Comparison of ENCODE assay signal across 20 cellular contexts in genomic region chr7:40599836-40600235, GRCh38.
"Had no signal": no experiment of that assay in that cellular context is flagged by ENCODE, and none has a peak within 500 bp of the region (broad histone marks: within the 10 kb centered on the region; RNA-seq: fewer than 3 reads in every experiment).

No MANE protein-coding gene starts in this region.

- H3K4me1 ChIP-seq: gastrocnemius medialis, right atrium auricular region had no signal

- H3K36me3 Mint-ChIP-seq: natural killer cell had no signal

- H3K27ac Mint-ChIP-seq: mesothelial cell of epicardium, natural killer cell had no signal

- H3K4me3 Mint-ChIP-seq: mesothelial cell of epicardium, natural killer cell, neural crest cell had no signal

- H3K4me3 ChIP-seq: esophagus muscularis mucosa, gastrocnemius medialis, ovary, right atrium auricular region, sigmoid colon, skin epidermis, stomach had no signal

- H3K27me3 ChIP-seq: esophagus muscularis mucosa, gastrocnemius medialis, ovary, right atrium auricular region, sigmoid colon, stomach had no signal

- DNase-seq: effector memory CD4-positive, alpha-beta T cell; gastrocnemius medialis; glutamatergic neuron; islet precursor cell; mammary epithelial cell; natural killer cell; nucleus accumbens; ovary; sigmoid colon; stimulated activated CD4-positive, alpha-beta T cell treated with anti-CD3 and anti-CD28 coated beads, Interleukin-2, amount 100 ng/mL, for 24 hours; stimulated activated CD4-positive, alpha-beta T cell treated with anti-CD3 and anti-CD28 coated beads, Interleukin-4, amount 100 ng/mL, for 4 hours; stimulated activated naive CD4-positive, alpha-beta T cell; stomach; trophoblast cell had no signal

- H3K27ac ChIP-seq: epithelial cell of prostate, esophagus muscularis mucosa, gastrocnemius medialis, ovary, right atrium auricular region, skin epidermis, stomach had no signal

- H3K9me3 ChIP-seq: gastrocnemius medialis, ovary, right atrium auricular region, sigmoid colon, stomach had no signal

- H3K36me3 ChIP-seq: esophagus muscularis mucosa, gastrocnemius medialis, ovary, right atrium auricular region, sigmoid colon, stomach had no signal
